In genomic region chr4:15779789-15780188, GRCh38 we compare ENCODE assay signal across 9 cellular contexts. TPM values are rescaled to one million over a fixed set of nuclear protein-coding genes. Genes with fewer than 3 reads are reported as not detected.
DNase-seq lines count a peak whose midpoint lies in the region; ATAC-seq, FAIRE-seq and TF ChIP-seq lines count a peak whose summit lies in the region.
"Had no signal": no experiment of that assay in that cellular context is flagged by ENCODE, and none has a peak within 500 bp of the region (broad histone marks: within the 10 kb centered on the region; RNA-seq: fewer than 3 reads in every experiment).

No MANE protein-coding gene starts in this region.

- H3K9me3 ChIP-seq in Peyer's patch (no peaks in the 10 kb centered on the region), esophagus muscularis mucosa (no peaks in the 10 kb centered on the region), sigmoid colon (no peaks in the 10 kb centered on the region)

- H3K36me3 ChIP-seq in Peyer's patch (no peaks in the 10 kb centered on the region), esophagus muscularis mucosa (no peaks in the 10 kb centered on the region), sigmoid colon (no peaks in the 10 kb centered on the region)

- TF ChIP-seq CTCF in Peyer's patch (IDR thresholded peaks at IDR 0.05) (no peak), esophagus muscularis mucosa (IDR thresholded peaks at IDR 0.05) (no peak), sigmoid colon (IDR thresholded peaks at IDR 0.05) (no peak)

- intact Hi-C loops in esophagus muscularis mucosa (cut with DNase I) (no loop called here), sigmoid colon (cut with DNase I) (no loop called here)

- no peak for DNase-seq in GM18507 (ENCODE audit: extremely low spot score, insufficient read length, low read depth)
- DNase-seq in Peyer's patch, result no peak
- no peak for DNase-seq in esophagus muscularis mucosa (ENCODE audit: extremely low spot score)
- no peak for DNase-seq in sigmoid colon
- DNase-seq in NCI-H526 (lab: John Stamatoyannopoulos, UW), result no peak
- DNase-seq in NCI-H524 (lab: John Stamatoyannopoulos, UW), result no peak
- no peak for DNase-seq in NCI-H69 (lab: John Stamatoyannopoulos, UW)
- DNase-seq: T-helper 9 cell had no signal

- H3K4me1 ChIP-seq in Peyer's patch (peaks cover 0 to 9% (median 3%) of the 10 kb centered on the region in 4 donors), esophagus muscularis mucosa (peaks cover 9 to 24% (median 22%) of the 10 kb centered on the region in 4 donors), sigmoid colon (peaks cover 0 to 17% (median 6%) of the 10 kb centered on the region in 4 donors)

- H3K4me3 ChIP-seq in Peyer's patch, result peak overlapping the region in 3 of 4 donors; percentile 55 to 68 (median 63)
- peak overlapping the region; percentile 59 to 70 (median 64) for H3K4me3 ChIP-seq in esophagus muscularis mucosa
- H3K4me3 ChIP-seq in sigmoid colon, result peak overlapping the region in 3 of 4 donors; percentile 47 to 55 (median 55)

- no peak for TF ChIP-seq EP300 in esophagus muscularis mucosa (IDR thresholded peaks at IDR 0.05)
- TF ChIP-seq EP300 in sigmoid colon (IDR thresholded peaks at IDR 0.05), result no peak

- no peaks in the 10 kb centered on the region for H3K27me3 ChIP-seq in Peyer's patch
- peaks cover 0 to 10% (median 0%) of the 10 kb centered on the region in 4 donors for H3K27me3 ChIP-seq in esophagus muscularis mucosa
- H3K27me3 ChIP-seq in sigmoid colon, result no peaks in the 10 kb centered on the region

- FAIRE-seq in GM18507 (lab: Jason Lieb, UNC), result peak; percentile 45

- ATAC-seq in HG02884 (IDR thresholded peaks at IDR 0.05; ENCODE audit: unreplicated experiment), result no peak

- 76% methylated on average over 1 of the region's 1 CpG for WGBS in esophagus muscularis mucosa
- 75 to 88% methylated on average over 1 of the region's 1 CpG for WGBS in sigmoid colon, 2 donors

- TF ChIP-seq POLR2A in Peyer's patch (IDR thresholded peaks at IDR 0.05), result no peak
- TF ChIP-seq POLR2A in esophagus muscularis mucosa (IDR thresholded peaks at IDR 0.05; ENCODE audit: low read depth), result no peak
- TF ChIP-seq POLR2A in sigmoid colon (IDR thresholded peaks at IDR 0.05), result no peak

- peak overlapping the region in 1 of 4 donors; percentile 88 for H3K27ac ChIP-seq in Peyer's patch
- H3K27ac ChIP-seq in esophagus muscularis mucosa (replicated peaks in 1 of 4), result peak overlapping the region in 3 of 4 donors; percentile 59 to 73 (median 59)
- peak overlapping the region in 1 of 4 donors; percentile 36 for H3K27ac ChIP-seq in sigmoid colon

RNA-seq across cellular contexts. Expression of gene CD38, which starts 1.7 kb away (rescaled TPM):
- 10 to 100 TPM in 1 of 4 donors, 1 to 10 TPM in 3; 2.1 to 19.0 (median 3.9) TPM for total RNA-seq in Peyer's patch
- 1 to 10 TPM; 1.4 to 5.8 (median 2.6) TPM for total RNA-seq in esophagus muscularis mucosa
- total RNA-seq in sigmoid colon, result 1 to 10 TPM; 2.1 to 6.0 (median 2.7) TPM
- 10 to 100 TPM in 1 of 3 donors, 1 to 10 TPM in 2; 1.2 to 11.4 (median 1.4) TPM for polyA plus RNA-seq in sigmoid colon
